In genomic region chr20:38441916-38442315, GRCh38 we compare ENCODE assay signal across 1 cellular context.
TF ChIP-seq lines count a peak whose summit lies in the region.

No MANE protein-coding gene starts in this region.

TF ChIP-seq in SK-N-SH treated with all-trans-retinoic acid at 6 μM for 48 hours, 23 proteins besides CTCF, POLR2A, EP300 and RAD21:
- TF ChIP-seq BACH2 (CRISPR knock-in tag; IDR thresholded peaks at IDR 0.05; ENCODE audit: borderline replicate concordance) (no peak), GLIS3 (CRISPR knock-in tag; IDR thresholded peaks at IDR 0.05) (no peak), ZNF8 (CRISPR knock-in tag; IDR thresholded peaks at IDR 0.05) (no peak), ZFP3 (CRISPR knock-in tag; IDR thresholded peaks at IDR 0.05) (no peak), ZFP30 (CRISPR knock-in tag; IDR thresholded peaks at IDR 0.05) (no peak), ZNF70 (CRISPR knock-in tag; IDR thresholded peaks at IDR 0.05) (no peak), ARNTL (CRISPR knock-in tag; IDR thresholded peaks at IDR 0.05; ENCODE audit: borderline replicate concordance, low read depth) (no peak), SNAI2 (CRISPR knock-in tag; IDR thresholded peaks at IDR 0.05) (no peak), PPARA (CRISPR knock-in tag; IDR thresholded peaks at IDR 0.05; ENCODE audit: borderline replicate concordance) (no peak), TOX (CRISPR knock-in tag; IDR thresholded peaks at IDR 0.05; ENCODE audit: borderline replicate concordance) (no peak), ZC3H10 (CRISPR knock-in tag; IDR thresholded peaks at IDR 0.05) (no peak), CSDC2 (CRISPR knock-in tag; IDR thresholded peaks at IDR 0.05) (no peak), CSRNP3 (CRISPR knock-in tag; IDR thresholded peaks at IDR 0.05) (no peak), TCF4 (CRISPR knock-in tag; IDR thresholded peaks at IDR 0.05; ENCODE audit: borderline replicate concordance) (no peak), OSR1 (CRISPR knock-in tag; IDR thresholded peaks at IDR 0.05) (no peak), POU6F1 (CRISPR knock-in tag; IDR thresholded peaks at IDR 0.05; ENCODE audit: borderline replicate concordance, low read depth) (no peak), ZNF565 (CRISPR knock-in tag; conservative IDR thresholded peaks at IDR 0.05; ENCODE audit: low read depth) (no peak)
- TF ChIP-seq, protein P1, sequence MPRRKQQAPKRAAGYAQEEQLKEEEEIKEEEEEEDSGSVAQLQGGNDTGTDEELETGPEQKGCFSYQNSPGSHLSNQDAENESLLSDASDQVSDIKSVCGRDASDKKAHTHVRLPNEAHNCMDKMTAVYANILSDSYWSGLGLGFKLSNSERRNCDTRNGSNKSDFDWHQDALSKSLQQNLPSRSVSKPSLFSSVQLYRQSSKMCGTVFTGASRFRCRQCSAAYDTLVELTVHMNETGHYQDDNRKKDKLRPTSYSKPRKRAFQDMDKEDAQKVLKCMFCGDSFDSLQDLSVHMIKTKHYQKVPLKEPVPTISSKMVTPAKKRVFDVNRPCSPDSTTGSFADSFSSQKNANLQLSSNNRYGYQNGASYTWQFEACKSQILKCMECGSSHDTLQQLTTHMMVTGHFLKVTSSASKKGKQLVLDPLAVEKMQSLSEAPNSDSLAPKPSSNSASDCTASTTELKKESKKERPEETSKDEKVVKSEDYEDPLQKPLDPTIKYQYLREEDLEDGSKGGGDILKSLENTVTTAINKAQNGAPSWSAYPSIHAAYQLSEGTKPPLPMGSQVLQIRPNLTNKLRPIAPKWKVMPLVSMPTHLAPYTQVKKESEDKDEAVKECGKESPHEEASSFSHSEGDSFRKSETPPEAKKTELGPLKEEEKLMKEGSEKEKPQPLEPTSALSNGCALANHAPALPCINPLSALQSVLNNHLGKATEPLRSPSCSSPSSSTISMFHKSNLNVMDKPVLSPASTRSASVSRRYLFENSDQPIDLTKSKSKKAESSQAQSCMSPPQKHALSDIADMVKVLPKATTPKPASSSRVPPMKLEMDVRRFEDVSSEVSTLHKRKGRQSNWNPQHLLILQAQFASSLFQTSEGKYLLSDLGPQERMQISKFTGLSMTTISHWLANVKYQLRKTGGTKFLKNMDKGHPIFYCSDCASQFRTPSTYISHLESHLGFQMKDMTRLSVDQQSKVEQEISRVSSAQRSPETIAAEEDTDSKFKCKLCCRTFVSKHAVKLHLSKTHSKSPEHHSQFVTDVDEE (CRISPR knock-in tag; IDR thresholded peaks at IDR 0.05) = no peak
- TF ChIP-seq, protein P2, sequence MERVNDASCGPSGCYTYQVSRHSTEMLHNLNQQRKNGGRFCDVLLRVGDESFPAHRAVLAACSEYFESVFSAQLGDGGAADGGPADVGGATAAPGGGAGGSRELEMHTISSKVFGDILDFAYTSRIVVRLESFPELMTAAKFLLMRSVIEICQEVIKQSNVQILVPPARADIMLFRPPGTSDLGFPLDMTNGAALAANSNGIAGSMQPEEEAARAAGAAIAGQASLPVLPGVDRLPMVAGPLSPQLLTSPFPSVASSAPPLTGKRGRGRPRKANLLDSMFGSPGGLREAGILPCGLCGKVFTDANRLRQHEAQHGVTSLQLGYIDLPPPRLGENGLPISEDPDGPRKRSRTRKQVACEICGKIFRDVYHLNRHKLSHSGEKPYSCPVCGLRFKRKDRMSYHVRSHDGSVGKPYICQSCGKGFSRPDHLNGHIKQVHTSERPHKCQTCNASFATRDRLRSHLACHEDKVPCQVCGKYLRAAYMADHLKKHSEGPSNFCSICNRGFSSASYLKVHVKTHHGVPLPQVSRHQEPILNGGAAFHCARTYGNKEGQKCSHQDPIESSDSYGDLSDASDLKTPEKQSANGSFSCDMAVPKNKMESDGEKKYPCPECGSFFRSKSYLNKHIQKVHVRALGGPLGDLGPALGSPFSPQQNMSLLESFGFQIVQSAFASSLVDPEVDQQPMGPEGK (CRISPR knock-in tag; IDR thresholded peaks at IDR 0.05; ENCODE audit: borderline replicate concordance) = no peak
